Comparison of ENCODE assay signal across 26 cellular contexts in genomic region chr9:6620796-6621195, GRCh38. TPM values are rescaled to one million over a fixed set of nuclear protein-coding genes. Genes with fewer than 3 reads are reported as not detected.
"Had no signal": no experiment of that assay in that cellular context is flagged by ENCODE, and none has a peak within 500 bp of the region (broad histone marks: within the 10 kb centered on the region; RNA-seq: fewer than 3 reads in every experiment).

No MANE protein-coding gene starts in this region.

- H3K9me3 Mint-ChIP-seq: activated naive CD4-positive, alpha-beta T cell treated with anti-CD3 and anti-CD28 coated beads for 36 hours; activated T-helper 17 cell treated with anti-CD3 and anti-CD28 coated beads, Interleukin-2, amount 50 U/mL, for 72 hours had no signal

- ATAC-seq: activated CD8-positive, alpha-beta memory T cell treated with anti-CD3 and anti-CD28 coated beads, Interleukin-2, amount 10 ng/mL, durations not matched to agents 7 days and 5 days; activated T-helper 17 cell treated with anti-CD3 and anti-CD28 coated beads, Interleukin-2, amount 50 U/mL, for 72 hours had no signal

- H3K4me3 Mint-ChIP-seq: activated CD8-positive, alpha-beta memory T cell treated with anti-CD3 and anti-CD28 coated beads, Interleukin-2, amount 10 ng/mL, durations not matched to agents 7 days and 5 days; activated naive CD4-positive, alpha-beta T cell treated with anti-CD3 and anti-CD28 coated beads for 36 hours; activated naive CD8-positive, alpha-beta T cell; activated T-helper 17 cell treated with anti-CD3 and anti-CD28 coated beads, Interleukin-2, amount 50 U/mL, for 72 hours; T-helper 1 cell treated with Interleukin-12 subunit alpha and Interleukin-12 subunit beta and Interleukin-4 antibody, amounts not matched to agents 30 μg/mL and 1 μg/mL, for 36 hours had no signal

- DNase-seq: activated CD4-positive, alpha-beta T cell treated with anti-CD3 and anti-CD28 coated beads for 48 hours; activated CD4-positive, alpha-beta T cell treated with anti-CD3 and anti-CD28 coated beads, Interleukin-2, amount 50 U/mL, for 48 hours; activated CD4-positive, CD25-positive, alpha-beta regulatory T cell treated with anti-CD3 and anti-CD28 coated beads, Interleukin-2, amount 50 U/mL, for 72 hours; activated CD8-positive, alpha-beta memory T cell treated with anti-CD3 and anti-CD28 coated beads, Interleukin-2, amount 10 ng/mL, durations not matched to agents 7 days and 5 days; activated gamma-delta T cell; activated naive CD4-positive, alpha-beta T cell treated with anti-CD3 and anti-CD28 coated beads for 36 hours; activated T-cell treated with anti-CD3 and anti-CD28 coated beads, Interleukin-2, amount 50 U/mL, for 48 hours; brain microvascular endothelial cell; cerebellar nuclear complex; MG63; MV-4-11; NCI-H1105; NCI-H1436; NCI-H1694 treated with DMSO at 0.1 percent for 48 hours; NCI-H2029 treated with DMSO at 0.1 percent for 48 hours; NCI-H345; NCI-H510A; NCI-H526 treated with DMSO at 0.1 percent for 48 hours; OCI-M1; Peyer's patch; Right ventricle myocardium superior had no signal

- H3K36me3 Mint-ChIP-seq: activated CD8-positive, alpha-beta memory T cell treated with anti-CD3 and anti-CD28 coated beads, Interleukin-2, amount 10 ng/mL, durations not matched to agents 7 days and 5 days; activated naive CD8-positive, alpha-beta T cell had no signal

- H3K4me1 Mint-ChIP-seq: activated CD8-positive, alpha-beta memory T cell treated with anti-CD3 and anti-CD28 coated beads, Interleukin-2, amount 10 ng/mL, durations not matched to agents 7 days and 5 days; activated T-helper 17 cell treated with anti-CD3 and anti-CD28 coated beads, Interleukin-2, amount 50 U/mL, for 72 hours had no signal

- H3K27ac Mint-ChIP-seq: activated CD8-positive, alpha-beta memory T cell treated with anti-CD3 and anti-CD28 coated beads, Interleukin-2, amount 10 ng/mL, durations not matched to agents 7 days and 5 days; activated naive CD4-positive, alpha-beta T cell treated with anti-CD3 and anti-CD28 coated beads for 36 hours; activated naive CD8-positive, alpha-beta T cell; activated T-helper 17 cell treated with anti-CD3 and anti-CD28 coated beads, Interleukin-2, amount 50 U/mL, for 72 hours; T-helper 1 cell treated with Interleukin-12 subunit alpha and Interleukin-12 subunit beta and Interleukin-4 antibody, amounts not matched to agents 30 μg/mL and 1 μg/mL, for 36 hours had no signal

- H3K27ac ChIP-seq: brain microvascular endothelial cell, Peyer's patch, RWPE1, SJSA1 had no signal

RNA-seq across cellular contexts. Expression of gene GLDC, which starts 24.7 kb away (rescaled TPM):
- total RNA-seq: Right ventricle myocardium superior had no signal
